Comparison of ENCODE assay signal across 24 cellular contexts in the genomic region with DNA sequence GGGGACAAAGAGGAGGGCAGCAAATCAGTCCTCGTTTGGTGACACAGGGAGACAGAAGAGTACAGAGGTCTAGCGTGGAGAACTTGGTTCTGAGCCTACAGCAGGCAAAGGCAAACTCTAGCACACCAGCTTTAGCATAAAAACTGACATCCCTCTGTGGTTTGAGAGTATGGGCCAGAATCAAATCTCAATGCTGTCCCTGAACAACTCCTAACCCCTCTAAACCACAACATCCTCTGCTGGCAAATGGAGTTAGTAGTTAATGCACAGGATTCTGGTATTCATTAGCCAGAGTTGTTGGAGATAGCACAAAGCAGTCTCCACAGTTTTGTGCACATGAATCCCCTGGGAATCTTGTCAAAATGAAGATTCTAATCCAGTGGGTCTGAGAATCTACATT.
DNase-seq lines count a peak whose midpoint lies in the region; ATAC-seq and TF ChIP-seq lines count a peak whose summit lies in the region.
"Had no signal": no experiment of that assay in that cellular context is flagged by ENCODE, and none has a peak within 500 bp of the region (broad histone marks: within the 10 kb centered on the region; RNA-seq: fewer than 3 reads in every experiment).

No MANE protein-coding gene starts in this region.

- no peak overlapping the region for H3K4me3 ChIP-seq in astrocyte of the cerebellum (ENCODE audit: low read depth, low read length)
- H3K4me3 ChIP-seq: GM23248, SJCRH30 had no signal

- no peak for TF ChIP-seq CTCF in astrocyte of the cerebellum (IDR thresholded peaks at IDR 0.05; ENCODE audit: low read depth, low read length, missing control alignments)

- no peak for ATAC-seq in esophagus mucosa
- ATAC-seq: Panc1 had no signal

- DNase-seq in EH (ENCODE audit: low read depth) = peak; percentile 10
- DNase-seq in M059J (ENCODE audit: low read depth) = peak; percentile 25
- peak; percentile 24 for DNase-seq in astrocyte of the cerebellum (ENCODE audit: low read depth)
- peak; percentile 22 for DNase-seq in renal cortical epithelial cell (ENCODE audit: low read depth)
- no peak for DNase-seq in 8988T
- no peak for DNase-seq in NCI-H2196 (lab: John Stamatoyannopoulos, UW; ENCODE audit: unreplicated experiment)
- DNase-seq in posterior cingulate gyrus = no peak
- DNase-seq: Calu3; CD8-positive, alpha-beta memory T cell; DMS153; GM23248; H9; HFFc6; NCI-H1048; NCI-H1417 treated with DMSO at 0.1 percent for 48 hours; NCI-H187; NCI-H2107; NCI-H2227 treated with DMSO at 0.1 percent for 48 hours; NCI-H510A; NCI-H774; T-helper 1 cell had no signal

- intact Hi-C loops in posterior cingulate gyrus (cut with DNase I) = no loop called here

- in situ Hi-C loops in astrocyte of the cerebellum (cut with HindIII; ENCODE audit: low sequenced_read_pairs) = no loop called here

Comparison
In these comparisons a context has a peak if more than half of its experiments do, and no peak if none do; other contexts are left out.
1. DNase-seq: peak in EH (single experiment), M059J (single experiment), astrocyte of the cerebellum (single experiment) and renal cortical epithelial cell (single experiment); none in 8988T (single experiment), NCI-H2196 (single experiment) and posterior cingulate gyrus (0 of 10).